In the genomic region with DNA sequence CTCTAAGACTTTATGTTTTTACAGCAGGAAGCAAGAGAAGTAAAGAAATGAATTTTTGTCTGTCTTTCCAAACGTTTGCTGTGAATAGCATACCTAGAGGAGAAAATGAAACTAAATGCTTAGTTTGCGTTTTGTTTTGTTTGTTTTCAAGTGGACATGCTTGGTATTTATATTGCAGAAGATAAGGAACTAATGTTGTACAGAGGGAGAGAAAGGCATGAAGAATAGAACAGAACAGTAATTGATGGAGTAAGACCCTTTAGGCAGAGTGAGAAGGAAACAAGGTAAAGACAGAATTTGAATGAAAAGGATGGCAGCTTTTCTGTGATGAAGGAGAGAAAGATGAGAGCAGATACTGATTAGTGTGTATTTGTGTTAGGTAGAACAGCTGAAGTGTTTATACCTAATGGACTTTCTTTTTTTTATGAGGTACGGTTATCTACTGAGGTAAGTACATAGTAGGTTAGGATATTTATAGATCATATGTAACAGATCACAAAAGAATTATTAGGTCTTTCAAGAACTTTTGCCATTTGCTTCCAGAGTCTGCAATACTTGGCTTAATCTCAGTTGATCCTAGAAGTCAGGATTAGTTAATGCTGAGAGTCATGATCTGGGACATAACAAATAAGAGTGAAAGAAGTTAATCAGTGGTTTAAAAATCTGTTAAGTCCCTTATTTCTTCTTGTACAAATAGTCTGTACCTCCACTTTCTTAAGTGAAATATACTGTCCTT, we compare ENCODE assay signal across 8 cellular contexts. TPM values are rescaled to one million over a fixed set of nuclear protein-coding genes. Genes with fewer than 3 reads are reported as not detected.
DNase-seq lines count a peak whose midpoint lies in the region; ATAC-seq and TF ChIP-seq lines count a peak whose summit lies in the region.

No MANE protein-coding gene starts in this region.

- H2AFZ ChIP-seq in GM23248 (peak overlapping the region; percentile 57), GM23338 (no peak overlapping the region)

- intact Hi-C loops in CD14-positive monocyte (cut with micrococcal nuclease) (loop anchor here (5.0 kb wide), 2 partner anchors 243 to 303 kb away; no protein-coding TSS in a partner anchor), left ventricle myocardium inferior (cut with micrococcal nuclease) (loop anchor here (5.0 kb wide), 3 partner anchors 188 to 303 kb away; no protein-coding TSS in a partner anchor)

- H3K4me1 Mint-ChIP-seq in CD14-positive monocyte (peaks cover 12% of the 10 kb centered on the region), T-helper 17 cell (peaks cover 34% of the 10 kb centered on the region), GM23338 (peaks cover 9% of the 10 kb centered on the region)

- TF ChIP-seq CTCF in CD14-positive monocyte (IDR thresholded peaks at IDR 0.05) = no peak
- TF ChIP-seq CTCF in left ventricle myocardium inferior (IDR thresholded peaks at IDR 0.05; ENCODE audit: borderline replicate concordance) = peak; percentile 30
- no peak for TF ChIP-seq CTCF in GM10266 (IDR thresholded peaks at IDR 0.05; ENCODE audit: control insufficient read depth, insufficient read depth, low read depth, missing control alignments)
- no peak for TF ChIP-seq CTCF in GM23338 (conservative IDR thresholded peaks at IDR 0.05; ENCODE audit: low read depth in 2 of 2)

- H3K27ac ChIP-seq in GM23248 (peak overlapping the region; percentile 10), left ventricle myocardium inferior (replicated peaks) (peak overlapping the region; percentile 66), urinary bladder (ENCODE audit: low read depth) (peak overlapping the region; percentile 23), GM23338 (ENCODE audit: low read depth) (no peak overlapping the region)

- H3K9me2 ChIP-seq in GM23248 (ENCODE audit: insufficient read depth) (no peaks in the 10 kb centered on the region), GM23338 (ENCODE audit: insufficient read depth) (no peaks in the 10 kb centered on the region)

- no peaks in the 10 kb centered on the region for H3K27me3 ChIP-seq in GM23248 (replicated peaks; ENCODE audit: insufficient read depth)
- H3K27me3 ChIP-seq in left ventricle myocardium inferior (ENCODE audit: low read depth) = no peaks in the 10 kb centered on the region
- no peaks in the 10 kb centered on the region for H3K27me3 ChIP-seq in GM23338 (ENCODE audit: insufficient read depth)

- H3K4me2 ChIP-seq in GM23248 (ENCODE audit: unreplicated experiment) = peak overlapping the region; percentile 87
- H3K4me2 ChIP-seq in GM23338 = no peak overlapping the region

- H3K79me2 ChIP-seq in GM23248 (ENCODE audit: insufficient read depth) (peaks cover 71% of the 10 kb centered on the region), GM23338 (replicated peaks; ENCODE audit: insufficient read depth) (peaks cover 15% of the 10 kb centered on the region)

- H3K4me3 ChIP-seq in GM23248 (peak overlapping the region; percentile 66), left ventricle myocardium inferior (peak overlapping the region; percentile 44), urinary bladder (ENCODE audit: low read depth, low read length) (peak overlapping the region; percentile 14), GM23338 (no peak overlapping the region)

- H3K9me3 Mint-ChIP-seq in CD14-positive monocyte = no peaks in the 10 kb centered on the region
- H3K9me3 Mint-ChIP-seq in GM23338 = no peaks in the 10 kb centered on the region

- DNase-seq in CD14-positive monocyte (ENCODE audit: low spot score) (no peak), GM23248 (peak; percentile 44), T-helper 17 cell (no peak), left ventricle myocardium inferior (no peak), NCI-H2081 (lab: John Stamatoyannopoulos, UW) (no peak), GM10266 (ENCODE audit: extremely low spot score) (no peak), GM23338 (ENCODE audit: low spot score) (no peak)

- ATAC-seq in T-helper 17 cell (no peak), GM23338 (no peak)

- H3K9me3 ChIP-seq in GM23248 (ENCODE audit: low read depth) (no peaks in the 10 kb centered on the region), T-helper 17 cell (ENCODE audit: control insufficient read depth, low read length, poor library complexity, severe bottlenecking) (no peaks in the 10 kb centered on the region), left ventricle myocardium inferior (replicated peaks) (no peaks in the 10 kb centered on the region)

- peak overlapping the region in 1 of 7 donors; percentile 1 for H3K27ac Mint-ChIP-seq in CD14-positive monocyte
- H3K27ac Mint-ChIP-seq in T-helper 17 cell = peak overlapping the region; percentile 92
- no peak overlapping the region for H3K27ac Mint-ChIP-seq in GM23338

- WGBS in GM23248 (ENCODE audit: low coverage in 1 of 2, low lambda C conversion rate in 2 of 2, missing lambda C conversion rate in 2 of 2), 2 experiments = 8 to 18% methylated on average over 3 of the region's 3 CpGs
- 5% methylated on average over 3 of the region's 3 CpGs for WGBS in urinary bladder

- peaks cover 0 to 1% (median 1%) of the 10 kb centered on the region in 3 donors for H3K27me3 Mint-ChIP-seq in CD14-positive monocyte (ENCODE audit: low read depth in 3 of 3)
- H3K27me3 Mint-ChIP-seq in T-helper 17 cell = no peaks in the 10 kb centered on the region
- H3K27me3 Mint-ChIP-seq in GM23338 (ENCODE audit: insufficient read depth, low read depth, poor library complexity) = no peaks in the 10 kb centered on the region

- peak overlapping the region; percentile 44 for H3K9ac ChIP-seq in GM23248

- H3K4me1 ChIP-seq in GM23248 (ENCODE audit: insufficient read depth) = peaks cover 32% of the 10 kb centered on the region
- peaks cover 67% of the 10 kb centered on the region for H3K4me1 ChIP-seq in left ventricle myocardium inferior
- H3K4me1 ChIP-seq in urinary bladder (ENCODE audit: insufficient read depth) = peaks cover 1% of the 10 kb centered on the region
- H3K4me1 ChIP-seq in GM23338 (ENCODE audit: insufficient read depth) = peaks cover 4% of the 10 kb centered on the region

- in situ Hi-C loops in GM23248 (cut with MboI) = no loop called here

- H3K36me3 ChIP-seq in GM23248 (ENCODE audit: low read depth) (peaks cover 20% of the 10 kb centered on the region; the same call in 1 of the 2 replicates), left ventricle myocardium inferior (peaks cover 9% of the 10 kb centered on the region), urinary bladder (ENCODE audit: insufficient read depth) (no peaks in the 10 kb centered on the region), GM23338 (ENCODE audit: insufficient read depth) (no peaks in the 10 kb centered on the region)

- no peaks in the 10 kb centered on the region for H4K20me1 ChIP-seq in GM23248 (ENCODE audit: insufficient read depth)
- H4K20me1 ChIP-seq in GM23338 (replicated peaks; ENCODE audit: insufficient read depth) = no peaks in the 10 kb centered on the region

- peak overlapping the region; percentile 2 to 14 for H3K4me3 Mint-ChIP-seq in CD14-positive monocyte
- H3K4me3 Mint-ChIP-seq in T-helper 17 cell = peak overlapping the region; percentile 92
- H3K4me3 Mint-ChIP-seq in GM23338 = no peak overlapping the region

- H3F3A ChIP-seq in GM23248 (ENCODE audit: insufficient read depth) (peaks cover 33% of the 10 kb centered on the region), GM23338 (replicated peaks; ENCODE audit: low read depth) (no peaks in the 10 kb centered on the region)

- H3K36me3 Mint-ChIP-seq in CD14-positive monocyte (no peaks in the 10 kb centered on the region), T-helper 17 cell (ENCODE audit: low read depth) (peaks cover 6% of the 10 kb centered on the region), GM23338 (ENCODE audit: low read depth) (peaks cover 8% of the 10 kb centered on the region)

TF ChIP-seq in GM23338, 12 proteins besides CTCF, POLR2A, EP300 and RAD21 (continues in another document):
- TF ChIP-seq REST (IDR thresholded peaks at IDR 0.05; ENCODE audit: unreplicated experiment) (no peak), STAT1 (IDR thresholded peaks at IDR 0.05; ENCODE audit: unreplicated experiment) (no peak), EZH2phosphoT487 (IDR thresholded peaks at IDR 0.05; ENCODE audit: unreplicated experiment) (no peak), ZNF114 (CRISPR knock-in tag; IDR thresholded peaks at IDR 0.05) (no peak), JUNB (IDR thresholded peaks at IDR 0.05; ENCODE audit: unreplicated experiment) (no peak)

RNA-seq across cellular contexts. Expression of gene FABP2, which starts 36.9 kb away (rescaled TPM):
- polyA plus RNA-seq in CD14-positive monocyte (not detected), GM23248 (2016; fragmentation: Nextera tagmentation; extraction: Ambion mirVana) (not detected in 2 replicates), urinary bladder (not detected), GM23338 (2016; fragmentation: Nextera tagmentation; extraction: Ambion mirVana) (not detected in 2 replicates)
- total RNA-seq in GM23248 (2014; rRNA removed; shearing (Covaris generic)) = not detected in 2 replicates
- total RNA-seq in T-helper 17 cell (not detected), left ventricle myocardium inferior (not detected), urinary bladder (not detected)
- not detected in 2 replicates for total RNA-seq in GM23338 (2014; rRNA removed; shearing (Covaris generic))
